In genomic region chr11:83945953-83946352, GRCh38 we compare ENCODE assay signal across 25 cellular contexts.
"Had no signal": no experiment of that assay in that cellular context is flagged by ENCODE, and none has a peak within 500 bp of the region (broad histone marks: within the 10 kb centered on the region; RNA-seq: fewer than 3 reads in every experiment).

No MANE protein-coding gene starts in this region.

- H3K4me3 ChIP-seq: colonic mucosa, coronary artery, dorsolateral prefrontal cortex, esophagus muscularis mucosa, esophagus squamous epithelium, gastrocnemius medialis, gastroesophageal sphincter, heart left ventricle, heart right ventricle had no signal

- H3K4me1 ChIP-seq: colonic mucosa, esophagus muscularis mucosa, esophagus squamous epithelium, foreskin keratinocyte, gastrocnemius medialis, gastroesophageal sphincter, heart left ventricle, heart right ventricle had no signal

- H3K27me3 ChIP-seq: colonic mucosa, dorsolateral prefrontal cortex, esophagus muscularis mucosa, esophagus squamous epithelium, foreskin keratinocyte, gastrocnemius medialis, gastroesophageal sphincter, heart left ventricle, heart right ventricle had no signal

- H3K4me3 Mint-ChIP-seq: dendritic cell treated with granulocyte-macrophage colony-stimulating factor and Interleukin-4, amounts not matched to agents 40 ng/mL and 50 ng/mL, for 4 days; effector memory CD8-positive, alpha-beta T cell; endodermal cell had no signal

- H3K36me3 ChIP-seq: colonic mucosa, esophagus muscularis mucosa, esophagus squamous epithelium, gastrocnemius medialis, gastroesophageal sphincter, heart left ventricle, heart right ventricle had no signal

- H3K27me3 Mint-ChIP-seq: dendritic cell treated with granulocyte-macrophage colony-stimulating factor and Interleukin-4, amounts not matched to agents 40 ng/mL and 50 ng/mL, for 4 days; effector memory CD8-positive, alpha-beta T cell had no signal

- H3K27ac ChIP-seq: colonic mucosa, coronary artery, epithelial cell of prostate, esophagus muscularis mucosa, esophagus squamous epithelium, foreskin keratinocyte, gastrocnemius medialis, gastroesophageal sphincter, heart left ventricle, heart right ventricle had no signal

- H3K27ac Mint-ChIP-seq: dendritic cell treated with granulocyte-macrophage colony-stimulating factor and Interleukin-4, amounts not matched to agents 40 ng/mL and 50 ng/mL, for 4 days; effector memory CD8-positive, alpha-beta T cell; endodermal cell had no signal

- ATAC-seq: effector memory CD8-positive, alpha-beta T cell; esophagus mucosa; foreskin keratinocyte; gastrocnemius medialis; gastroesophageal sphincter; heart left ventricle; heart right ventricle had no signal

- H3K9me3 Mint-ChIP-seq: endodermal cell had no signal

- DNase-seq: colonic mucosa; cortex of kidney; dermis blood vessel endothelial cell; dorsolateral prefrontal cortex; effector CD4-positive, alpha-beta T cell; effector CD8-positive, alpha-beta T cell; effector memory CD4-positive, alpha-beta T cell; effector memory CD8-positive, alpha-beta T cell; endodermal cell; erythroblast; esophagus squamous epithelium; foreskin fibroblast; foreskin keratinocyte; foreskin melanocyte; gastrocnemius medialis; glutamatergic neuron; head of caudate nucleus; heart left ventricle; heart right ventricle had no signal
